In genomic region chr10:107163904-107164861, GRCh38 we compare ENCODE assay signal across 10 cellular contexts. TPM values are rescaled to one million over a fixed set of nuclear protein-coding genes. Genes with fewer than 3 reads are reported as not detected.
DNase-seq lines count a peak whose midpoint lies in the region; ATAC-seq and TF ChIP-seq lines count a peak whose summit lies in the region.
"Had no signal": no experiment of that assay in that cellular context is flagged by ENCODE, and none has a peak within 500 bp of the region (broad histone marks: within the 10 kb centered on the region; RNA-seq: fewer than 3 reads in every experiment).

Gene SORCS1 (minus strand): TSS chr10:107164706.

- no peak within 1 kb of the TSS for H2AK5ac ChIP-seq in neuronal stem cell (ENCODE audit: low read depth, low read length)

- no peak for TF ChIP-seq CTCF in cardiac muscle cell (IDR thresholded peaks at IDR 0.05; ENCODE audit: low read depth, low read length)

- H3K18ac ChIP-seq in neuronal stem cell (ENCODE audit: low read length) = peak within 1 kb of the TSS; percentile 96

- H3K4me3 ChIP-seq in SJCRH30 (peak within 1 kb of the TSS; percentile 88), cardiac muscle cell (peak within 1 kb of the TSS; percentile 60), neuronal stem cell (ENCODE audit: low read length in 2 of 2) (peak within 1 kb of the TSS; percentile 32 to 89)

- H2AFZ ChIP-seq in neuronal stem cell (ENCODE audit: low read length) = peak within 1 kb of the TSS; percentile 96

- H3K79me1 ChIP-seq in neuronal stem cell (ENCODE audit: low read depth, low read length) = no peaks in the 10 kb centered on the region

- peak within 1 kb of the TSS; percentile 75 for H2BK120ac ChIP-seq in neuronal stem cell (ENCODE audit: low read depth, low read length)

- H3K36me3 ChIP-seq in SJCRH30 (no peaks in the 10 kb centered on the region), cardiac muscle cell (no peaks in the 10 kb centered on the region), neuronal stem cell (replicated peaks in 1 of 2; ENCODE audit: control insufficient read depth in 2 of 2, insufficient read depth in 2 of 2, low read length in 2 of 2) (no peaks in the 10 kb centered on the region)

- peak within 1 kb of the TSS; percentile 50 for H2BK5ac ChIP-seq in neuronal stem cell (ENCODE audit: low read length)

- H3K9ac ChIP-seq in neuronal stem cell (ENCODE audit: low read depth, low read length, poor library complexity) = peak within 1 kb of the TSS; percentile 78

- H4K91ac ChIP-seq in neuronal stem cell (ENCODE audit: low read depth, low read length, poor library complexity) = no peak within 1 kb of the TSS

- no peaks in the 10 kb centered on the region for H3K27me3 ChIP-seq in SJCRH30
- H3K27me3 ChIP-seq in cardiac muscle cell = peaks cover 8% of the 10 kb centered on the region
- H3K27me3 ChIP-seq in neuronal stem cell (ENCODE audit: control insufficient read depth in 3 of 3, insufficient read depth in 3 of 3, low read depth in 1 of 3, low read length in 3 of 3) = peaks cover 0 to 56% (median 0%) of the 10 kb centered on the region in 3 experiments

- peak within 1 kb of the TSS; percentile 97 for H3K14ac ChIP-seq in neuronal stem cell (ENCODE audit: low read length)

- WGBS in neuronal stem cell (ENCODE audit: extremely low coverage in 2 of 2, insufficient read length in 2 of 2, insufficient replicate concordance in 1 of 2), 2 donors = no CpG with 5 or more reads among the region's 105 CpGs

- H4K8ac ChIP-seq in neuronal stem cell (ENCODE audit: low read depth, low read length) = no peak within 1 kb of the TSS

- peak within 1 kb of the TSS; percentile 66 for H3K4me2 ChIP-seq in neuronal stem cell (ENCODE audit: insufficient read depth, low read length, poor library complexity, severe bottlenecking)

- H2BK15ac ChIP-seq in neuronal stem cell (ENCODE audit: low read length) = peak within 1 kb of the TSS; percentile 87

- H3K4me1 ChIP-seq in SJCRH30 (peaks cover 4% of the 10 kb centered on the region; the same call in 1 of the 2 replicates), cardiac muscle cell (ENCODE audit: low read depth) (peaks cover 19% of the 10 kb centered on the region), neuronal stem cell (ENCODE audit: control insufficient read depth in 2 of 2, insufficient read depth in 1 of 2, low read depth in 1 of 2, low read length in 2 of 2) (peaks cover 0 to 3% of the 10 kb centered on the region in 2 donors)

- no peak for ATAC-seq in HG02571 (IDR thresholded peaks at IDR 0.05; ENCODE audit: unreplicated experiment)
- ATAC-seq: activated naive CD4-positive, alpha-beta T cell treated with anti-CD3 and anti-CD28 coated beads, Interleukin-2, amount 50 U/mL, for 72 hours had no signal

- no peak within 1 kb of the TSS for H3K4ac ChIP-seq in neuronal stem cell (ENCODE audit: low read length)

- H3K23ac ChIP-seq in neuronal stem cell (ENCODE audit: low read depth, low read length, poor library complexity) = no peak within 1 kb of the TSS

- DNase-seq in AG08395 (ENCODE audit: low spot score) = peak; percentile 20
- peak; percentile 69 to 74 for DNase-seq in SJCRH30
- DNase-seq in cardiac muscle cell (ENCODE audit: low read depth in 1 of 2, low spot score in 1 of 2) = peak in 1 of 2 donors; percentile 85
- peak; percentile 68 for DNase-seq in neuronal stem cell (ENCODE audit: low spot score)
- DNase-seq in NCI-H510A (lab: John Stamatoyannopoulos, UW) = no peak
- DNase-seq in ureter (ENCODE audit: low spot score) = no peak
- no peak for DNase-seq in amniotic stem cell (lab: John Stamatoyannopoulos, UW)
- DNase-seq: T-helper 1 cell had no signal

- peak within 1 kb of the TSS; percentile 71 for H3K27ac ChIP-seq in SJCRH30
- no peak within 1 kb of the TSS for H3K27ac ChIP-seq in cardiac muscle cell
- no peak within 1 kb of the TSS for H3K27ac ChIP-seq in neuronal stem cell (replicated peaks; ENCODE audit: low read length)

- peak within 1 kb of the TSS; percentile 97 for H2BK12ac ChIP-seq in neuronal stem cell (ENCODE audit: low read length)

- H3K9me3 ChIP-seq in SJCRH30 (replicated peaks) (no peaks in the 10 kb centered on the region), cardiac muscle cell (ENCODE audit: low read depth) (no peaks in the 10 kb centered on the region), neuronal stem cell (replicated peaks in 1 of 2; ENCODE audit: control insufficient read depth in 2 of 2, insufficient read depth in 1 of 2, low read depth in 1 of 2, low read length in 2 of 2) (no peaks in the 10 kb centered on the region)

RNA-seq across cellular contexts. Expression of gene SORCS1, which starts in this region (rescaled TPM):
- total RNA-seq in SJCRH30 (2014; rRNA removed; shearing (Covaris generic)) = 44.1 and 48.9 TPM in 2 replicates
- total RNA-seq in cardiac muscle cell (60.1 and 73.0 TPM in 2 replicates), ureter (0.99 TPM)
- polyA plus RNA-seq in cardiac muscle cell = 45.6 and 55.2 TPM in 2 replicates
- 7.3 TPM for polyA plus RNA-seq in neuronal stem cell (2013, experiment 1 of 2)
- 7.5 TPM for polyA plus RNA-seq in neuronal stem cell (2013, experiment 2 of 2)
- total RNA-seq: activated naive CD4-positive, alpha-beta T cell treated with anti-CD3 and anti-CD28 coated beads, Interleukin-2, amount 50 U/mL, for 72 hours had no signal

Comparison
In these comparisons a context has a peak if more than half of its experiments do, and no peak if none do; other contexts are left out.
1. RNA of gene SORCS1 (total RNA-seq): 60.1 to 73.0 TPM in cardiac muscle cell and 44.1 to 48.9 TPM in SJCRH30; 0.99 TPM in ureter (single experiment); every median in the first group is over 10 times any median in the second.
2. DNase-seq: peak in AG08395 (single experiment), SJCRH30 (2 of 2) and neuronal stem cell (single experiment); none in NCI-H510A (single experiment), ureter (single experiment) and amniotic stem cell (single experiment).
3. Peak in every context shown above with its lines, with median percentiles within 50 percentile points of each other: H3K4me3 ChIP-seq.